In the genomic region with DNA sequence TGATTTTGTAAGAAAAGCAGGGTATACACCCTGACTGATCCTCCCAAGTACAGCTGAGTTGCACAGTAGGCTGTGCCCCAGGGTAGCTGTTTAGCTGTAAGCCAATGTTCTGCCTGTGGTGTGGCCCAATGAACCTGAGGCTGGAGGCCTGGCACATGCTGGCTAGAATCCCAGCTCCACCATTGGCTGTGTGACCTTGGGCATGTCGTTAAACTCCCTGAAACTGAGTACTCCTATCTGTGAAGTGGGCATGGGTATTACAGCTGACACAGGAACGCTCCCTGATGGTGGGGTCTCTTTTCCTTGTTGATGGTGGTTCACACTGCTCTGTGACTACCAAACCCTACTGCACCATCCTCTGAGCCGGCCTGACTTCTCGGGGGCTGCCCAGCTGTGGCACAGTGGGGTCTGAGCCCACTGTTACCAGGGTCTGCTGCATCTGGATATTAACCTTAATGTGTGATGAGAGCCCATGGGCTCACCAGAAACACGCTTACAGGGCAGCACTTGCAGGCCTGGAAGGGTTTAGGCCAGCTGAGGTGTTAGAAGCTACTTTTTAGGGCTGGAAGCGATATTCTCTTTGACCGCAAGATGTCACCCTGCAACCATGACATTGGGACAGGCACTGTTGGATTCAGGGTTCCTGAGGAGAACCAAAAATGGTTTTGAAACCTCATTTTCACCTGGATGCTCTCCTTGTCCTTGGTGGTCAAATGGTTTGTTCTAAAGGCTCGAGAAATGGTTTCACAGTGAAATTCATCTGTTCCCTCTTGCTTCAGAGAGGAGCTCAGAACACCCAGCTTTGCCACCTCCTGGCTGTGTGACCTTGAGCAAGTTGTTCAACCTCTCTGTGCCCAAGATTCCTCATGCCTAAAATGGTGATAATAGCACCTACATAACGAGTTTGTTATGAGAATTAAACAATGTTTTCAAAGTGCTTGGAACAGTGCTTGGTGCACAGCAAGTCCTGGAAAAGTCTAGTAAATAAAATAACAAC, we compare ENCODE assay signal across 8 cellular contexts. TPM values are rescaled to one million over a fixed set of nuclear protein-coding genes. Genes with fewer than 3 reads are reported as not detected.
DNase-seq lines count a peak whose midpoint lies in the region; ATAC-seq and TF ChIP-seq lines count a peak whose summit lies in the region.

No MANE protein-coding gene starts in this region.

- H3K27me3 ChIP-seq in adrenal gland (no peaks in the 10 kb centered on the region), heart right ventricle (peaks cover 0 to 4% (median 0%) of the 10 kb centered on the region in 7 donors)

- peak in 7 of 8 donors; percentile 40 to 67 (median 59) for ATAC-seq in heart right ventricle
- no peak for ATAC-seq in GM18511 (IDR thresholded peaks at IDR 0.05; ENCODE audit: unreplicated experiment)
- ATAC-seq in HG03378 (IDR thresholded peaks at IDR 0.05; ENCODE audit: unreplicated experiment): no peak

- CTCF ChIA-PET in Calu3 (lab: Charles Lee): interaction anchor here (0.5 to 1.7 kb wide), 10 partner anchors 9 to 616 kb away, joined by 3 to 15 read pairs (median 4); no protein-coding TSS in a partner anchor

- H3K27ac Mint-ChIP-seq in Calu3 (ENCODE audit: unreplicated experiment): no peak overlapping the region

- WGBS in adrenal gland, 4 donors: 38 to 51% (median 44%) methylated on average over 7 to 9 of the region's 9 CpGs
- WGBS in heart right ventricle, 2 donors: 44 to 45% methylated on average over 9 of the region's 9 CpGs

- H3K27me3 Mint-ChIP-seq in Calu3 (ENCODE audit: unreplicated experiment): peaks cover 34% of the 10 kb centered on the region

- H3K4me3 Mint-ChIP-seq in Calu3 (ENCODE audit: low read depth, unreplicated experiment): no peak overlapping the region

- peaks cover 0 to 3% of the 10 kb centered on the region in 2 donors for H3K4me1 ChIP-seq in adrenal gland (replicated peaks in 1 of 2)
- peaks cover 0 to 3% (median 2%) of the 10 kb centered on the region in 9 donors for H3K4me1 ChIP-seq in heart right ventricle

- intact Hi-C loops in Calu3 (cut with micrococcal nuclease; ENCODE audit: unreplicated experiment): loop anchor here (1.0 kb wide), 1 partner anchor 504 kb away; no protein-coding TSS in a partner anchor
- intact Hi-C loops in adrenal gland (cut with DNase I): loop anchor here (2.0 to 5.0 kb wide), 2 partner anchors 499 to 501 kb away; no protein-coding TSS in a partner anchor
- intact Hi-C loops in heart right ventricle (cut with DNase I): loop anchor here in 8 of 10 donors (1.0 to 10.0 kb wide), 8 partner anchors 501 to 1277 kb away; no protein-coding TSS in a partner anchor

- no peak for TF ChIP-seq POLR2A in adrenal gland (IDR thresholded peaks at IDR 0.05)

- H3K27ac ChIP-seq in adrenal gland: no peak overlapping the region
- H3K27ac ChIP-seq in heart right ventricle: no peak overlapping the region

- H3K9me3 ChIP-seq in adrenal gland (replicated peaks in 1 of 3) (no peaks in the 10 kb centered on the region), heart right ventricle (no peaks in the 10 kb centered on the region)

- peak; percentile 37 for TF ChIP-seq CTCF in Calu3 (IDR thresholded peaks at IDR 0.05; ENCODE audit: unreplicated experiment)
- peak; percentile 81 for TF ChIP-seq CTCF in HFF-Myc (IDR thresholded peaks at IDR 0.05; ENCODE audit: low read depth, low read length, missing control alignments)
- peak; percentile 66 to 93 (median 89) for TF ChIP-seq CTCF in adrenal gland (IDR thresholded peaks at IDR 0.05)
- TF ChIP-seq CTCF in heart right ventricle (IDR thresholded peaks at IDR 0.05): peak; percentile 59 to 89 (median 83)

- H3K4me3 ChIP-seq in HFF-Myc (replicated peaks; ENCODE audit: low read depth, low read length) (no peak overlapping the region), adrenal gland (no peak overlapping the region), heart right ventricle (no peak overlapping the region)

- no peaks in the 10 kb centered on the region for H3K36me3 ChIP-seq in adrenal gland (replicated peaks in 1 of 2)
- no peaks in the 10 kb centered on the region for H3K36me3 ChIP-seq in heart right ventricle

- H3K36me3 Mint-ChIP-seq in Calu3 (ENCODE audit: insufficient read depth, unreplicated experiment): peaks cover under 1% of the 10 kb centered on the region

- H3K4me1 Mint-ChIP-seq in Calu3 (ENCODE audit: low read depth, unreplicated experiment): no peaks in the 10 kb centered on the region

- peak; percentile 57 for DNase-seq in Calu3
- DNase-seq in HFF-Myc (ENCODE audit: extremely low read depth, low read depth): peak; percentile 31
- DNase-seq in SHP77 treated with DMSO at 0.1 percent for 48 hours (lab: John Stamatoyannopoulos, UW): peak; percentile 35
- peak; percentile 41 to 88 (median 69) for DNase-seq in adrenal gland
- DNase-seq in heart right ventricle: peak in 1 of 2 donors; percentile 61
- DNase-seq in putamen (ENCODE audit: low spot score): peak; percentile 63

- no peaks in the 10 kb centered on the region for H3K9me3 Mint-ChIP-seq in Calu3 (ENCODE audit: low read depth, unreplicated experiment)

- no TSS peak for BruUV-seq in Calu3 (replicated peaks; lab: Mats Ljungman, UMichigan)

RNA-seq across cellular contexts. Expression of a gene that starts 6.8 kb away (rescaled TPM):
- total RNA-seq in Calu3 (2022): 0.95 and 1.7 TPM in 2 replicates
- total RNA-seq in adrenal gland: 100 to 1,000 TPM in 4 of 8 donors, 10 to 100 TPM in 4; 33.7 to 180 (median 93.3) TPM
- 100 to 1,000 TPM in 2 of 3 donors, 1 to 10 TPM in 1; 3.3 to 294 (median 190) TPM for polyA plus RNA-seq in adrenal gland
- 10 to 100 TPM in 8 of 10 donors, 1 to 10 TPM in 2; 9.4 to 81.2 (median 19.6) TPM for total RNA-seq in heart right ventricle
- polyA plus RNA-seq in heart right ventricle: 100 to 1,000 TPM in 1 of 2 donors, 10 to 100 TPM in 1; 56.0 to 125 TPM

Comparison
In these comparisons a context has a peak if more than half of its experiments do, and no peak if none do; other contexts are left out.
1. CTCF ChIP-seq: peak in every context shown above with its lines; median percentile 89 in adrenal gland; 83 in heart right ventricle; 81 in HFF-Myc; 37 in Calu3.
2. ATAC-seq: peak in heart right ventricle (7 of 8); none in GM18511 (single experiment) and HG03378 (single experiment).